Comparison of ENCODE assay signal across 16 cellular contexts in the genomic region with DNA sequence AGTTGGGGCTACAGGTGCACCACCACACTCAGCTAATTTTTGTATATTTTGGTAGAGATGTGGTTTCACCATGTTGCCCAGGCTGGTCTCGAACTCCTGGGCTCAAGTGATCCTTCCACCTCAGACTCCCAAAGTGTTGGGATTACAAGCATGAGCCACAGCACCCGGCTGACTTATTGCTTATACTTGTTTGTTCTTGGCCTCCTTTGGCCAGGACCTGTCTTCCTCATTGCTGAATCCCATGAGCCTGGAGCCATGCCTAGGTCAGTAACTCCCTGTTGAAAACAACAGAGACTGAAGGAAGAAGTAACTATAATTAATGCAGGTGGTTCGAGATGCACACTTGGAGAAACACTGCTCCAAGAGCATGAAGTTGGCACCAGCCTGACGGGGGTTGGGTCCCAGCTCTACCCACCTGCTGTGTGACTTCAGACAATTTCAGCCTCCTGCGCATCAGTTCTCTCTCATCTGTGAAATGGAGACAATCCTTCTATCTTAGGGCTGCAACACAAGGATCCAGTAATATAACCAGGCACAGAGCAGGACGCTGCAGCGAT. TPM values are rescaled to one million over a fixed set of nuclear protein-coding genes. Genes with fewer than 3 reads are reported as not detected.
DNase-seq lines count a peak whose midpoint lies in the region; ATAC-seq, FAIRE-seq and TF ChIP-seq lines count a peak whose summit lies in the region.
"Had no signal": no experiment of that assay in that cellular context is flagged by ENCODE, and none has a peak within 500 bp of the region (broad histone marks: within the 10 kb centered on the region; RNA-seq: fewer than 3 reads in every experiment).

No MANE protein-coding gene starts in this region.

- ATAC-seq in activated CD8-positive, alpha-beta T cell treated with anti-CD3 and anti-CD28 coated beads, Interleukin-2, amount 10 ng/mL, durations not matched to agents 7 days and 5 days: no peak
- ATAC-seq in activated CD8-positive, alpha-beta T cell treated with anti-CD3 and anti-CD28 coated beads for 36 hours: no peak
- ATAC-seq in HG02588 (IDR thresholded peaks at IDR 0.05; ENCODE audit: unreplicated experiment): no peak
- ATAC-seq: naive thymus-derived CD4-positive, alpha-beta T cell had no signal

- H3K9ac ChIP-seq in keratinocyte (ENCODE audit: control insufficient read depth, extremely low read depth, insufficient read depth, low read length): no peak overlapping the region

- TF ChIP-seq CTCF in activated CD8-positive, alpha-beta T cell treated with anti-CD3 and anti-CD28 coated beads for 36 hours (IDR thresholded peaks at IDR 0.05): no peak
- TF ChIP-seq CTCF in keratinocyte (optimal IDR thresholded peaks at IDR 0.05 in 1 of 3, IDR thresholded peaks at IDR 0.05 in 1 of 3, conservative IDR thresholded peaks at IDR 0.05 in 1 of 3; ENCODE audit: extremely low read depth in 1 of 3, insufficient read depth in 2 of 3, low read length in 3 of 3) (no peak), transverse colon (IDR thresholded peaks at IDR 0.05) (no peak)

- peaks cover 55% of the 10 kb centered on the region for H3K27me3 Mint-ChIP-seq in activated CD8-positive, alpha-beta T cell treated with anti-CD3 and anti-CD28 coated beads, Interleukin-2, amount 10 ng/mL, durations not matched to agents 7 days and 5 days (ENCODE audit: low read depth)
- peaks cover 54% of the 10 kb centered on the region for H3K27me3 Mint-ChIP-seq in activated CD8-positive, alpha-beta T cell treated with anti-CD3 and anti-CD28 coated beads for 36 hours
- H3K27me3 Mint-ChIP-seq in activated T-helper 1 cell treated with anti-CD3 and anti-CD28 coated beads, Interleukin-12 subunit alpha, Interleukin-12 subunit beta, Interleukin-2, Interleukin-4 antibody, amounts not matched to agents 30 ng/mL and 10 ng/mL and 1 ng/mL, durations not matched to agents 14 hours and 24 hours and 36 hours (ENCODE audit: insufficient read depth): peaks cover 9% of the 10 kb centered on the region

- no peaks in the 10 kb centered on the region for H3K9me1 ChIP-seq in keratinocyte (ENCODE audit: control insufficient read depth, extremely low read depth, insufficient read depth, low read length)

- dilution Hi-C loops in keratinocyte (cut with MboI; ENCODE audit: extremely low pct_ligation_motif_present, low sequenced_read_pairs): loop anchor here (25.0 kb wide), 2 partner anchors 150 to 550 kb away; no protein-coding TSS in a partner anchor

- peak overlapping the region; percentile 27 for H3K4me2 ChIP-seq in keratinocyte (ENCODE audit: control insufficient read depth, extremely low read depth, insufficient read depth, low read depth, low read length)
- H3K4me2 ChIP-seq: PC-9 had no signal

- no peaks in the 10 kb centered on the region for H3K79me2 ChIP-seq in keratinocyte (ENCODE audit: control insufficient read depth, insufficient read depth, low read length)

- peaks cover 21% of the 10 kb centered on the region for H3K27me3 ChIP-seq in keratinocyte (ENCODE audit: control insufficient read depth, extremely low read depth, insufficient read depth, low read length)
- H3K27me3 ChIP-seq in transverse colon: peaks cover 11% of the 10 kb centered on the region

- no peak for FAIRE-seq in keratinocyte (lab: Jason Lieb, UNC)
- FAIRE-seq: HTR-8/SVneo had no signal

- no peak for DNase-seq in activated CD8-positive, alpha-beta T cell treated with anti-CD3 and anti-CD28 coated beads, Interleukin-2, amount 10 ng/mL, durations not matched to agents 7 days and 5 days
- no peak for DNase-seq in activated CD8-positive, alpha-beta T cell treated with anti-CD3 and anti-CD28 coated beads for 36 hours
- DNase-seq in activated T-helper 1 cell treated with anti-CD3 and anti-CD28 coated beads, Interleukin-12 subunit alpha, Interleukin-12 subunit beta, Interleukin-2, Interleukin-4 antibody, amounts not matched to agents 30 ng/mL and 10 ng/mL and 1 ng/mL, durations not matched to agents 14 hours and 24 hours and 36 hours (ENCODE audit: low spot score): no peak
- DNase-seq in keratinocyte (ENCODE audit: low read depth, low spot score) (no peak), transverse colon (peak; percentile 46), 8988T (no peak), NCI-H2171 (lab: John Stamatoyannopoulos, UW) (no peak)
- DNase-seq: activated gamma-delta T cell treated with Interleukin-2 at 50 U/mL for 16 hours; CD4-positive, CD25-positive, alpha-beta regulatory T cell; naive thymus-derived CD4-positive, alpha-beta T cell; NCI-H1694 treated with DMSO at 0.1 percent for 48 hours; NCI-H526 treated with DMSO at 0.1 percent for 48 hours had no signal

- intact Hi-C loops in activated CD8-positive, alpha-beta T cell treated with anti-CD3 and anti-CD28 coated beads for 36 hours (cut with micrococcal nuclease): no loop called here
- intact Hi-C loops in activated T-helper 1 cell treated with anti-CD3 and anti-CD28 coated beads, Interleukin-12 subunit alpha, Interleukin-12 subunit beta, Interleukin-2, Interleukin-4 antibody, amounts not matched to agents 30 ng/mL and 10 ng/mL and 1 ng/mL, durations not matched to agents 14 hours and 24 hours and 36 hours (cut with micrococcal nuclease): no loop called here
- intact Hi-C loops in transverse colon (cut with DNase I; ENCODE audit: low total_unique reads): loop anchor here (2.0 to 10.0 kb wide), 3 partner anchors 41 to 227 kb away; partner anchors contain the start of gene HES1

- 47 to 54% methylated on average over 2 to 7 of the region's 7 CpGs for WGBS in transverse colon (ENCODE audit: low coverage in 1 of 2), 2 donors

- no peaks in the 10 kb centered on the region for H3K36me3 Mint-ChIP-seq in activated CD8-positive, alpha-beta T cell treated with anti-CD3 and anti-CD28 coated beads, Interleukin-2, amount 10 ng/mL, durations not matched to agents 7 days and 5 days (ENCODE audit: low read depth)
- H3K36me3 Mint-ChIP-seq in activated CD8-positive, alpha-beta T cell treated with anti-CD3 and anti-CD28 coated beads for 36 hours (ENCODE audit: low read depth): no peaks in the 10 kb centered on the region
- H3K36me3 Mint-ChIP-seq in activated T-helper 1 cell treated with anti-CD3 and anti-CD28 coated beads, Interleukin-12 subunit alpha, Interleukin-12 subunit beta, Interleukin-2, Interleukin-4 antibody, amounts not matched to agents 30 ng/mL and 10 ng/mL and 1 ng/mL, durations not matched to agents 14 hours and 24 hours and 36 hours (ENCODE audit: low read depth): peaks cover 2% of the 10 kb centered on the region
- H3K36me3 Mint-ChIP-seq: CD4-positive, CD25-positive, alpha-beta regulatory T cell had no signal

- no peaks in the 10 kb centered on the region for H4K20me1 ChIP-seq in keratinocyte (ENCODE audit: control insufficient read depth, extremely low read depth, insufficient read depth, low read length)

- no peak overlapping the region for H3K27ac ChIP-seq in keratinocyte (ENCODE audit: control insufficient read depth, insufficient read depth, low read length)
- peak overlapping the region; percentile 2 to 91 (median 73) for H3K27ac ChIP-seq in transverse colon
- H3K27ac ChIP-seq: PC-9 had no signal

- H3K4me1 Mint-ChIP-seq in activated CD8-positive, alpha-beta T cell treated with anti-CD3 and anti-CD28 coated beads, Interleukin-2, amount 10 ng/mL, durations not matched to agents 7 days and 5 days (ENCODE audit: low read depth): peaks cover 58% of the 10 kb centered on the region
- H3K4me1 Mint-ChIP-seq in activated CD8-positive, alpha-beta T cell treated with anti-CD3 and anti-CD28 coated beads for 36 hours (ENCODE audit: low read depth): peaks cover 22% of the 10 kb centered on the region
- H3K4me1 Mint-ChIP-seq in activated T-helper 1 cell treated with anti-CD3 and anti-CD28 coated beads, Interleukin-12 subunit alpha, Interleukin-12 subunit beta, Interleukin-2, Interleukin-4 antibody, amounts not matched to agents 30 ng/mL and 10 ng/mL and 1 ng/mL, durations not matched to agents 14 hours and 24 hours and 36 hours (ENCODE audit: low read depth): peaks cover 73% of the 10 kb centered on the region

- H3K9me3 Mint-ChIP-seq in activated CD8-positive, alpha-beta T cell treated with anti-CD3 and anti-CD28 coated beads, Interleukin-2, amount 10 ng/mL, durations not matched to agents 7 days and 5 days (ENCODE audit: insufficient read depth): no peaks in the 10 kb centered on the region
- H3K9me3 Mint-ChIP-seq in activated CD8-positive, alpha-beta T cell treated with anti-CD3 and anti-CD28 coated beads for 36 hours: no peaks in the 10 kb centered on the region
- no peaks in the 10 kb centered on the region for H3K9me3 Mint-ChIP-seq in activated T-helper 1 cell treated with anti-CD3 and anti-CD28 coated beads, Interleukin-12 subunit alpha, Interleukin-12 subunit beta, Interleukin-2, Interleukin-4 antibody, amounts not matched to agents 30 ng/mL and 10 ng/mL and 1 ng/mL, durations not matched to agents 14 hours and 24 hours and 36 hours

- CTCF ChIA-PET in activated CD8-positive, alpha-beta T cell treated with anti-CD3 and anti-CD28 coated beads, Interleukin-2, amount 10 ng/mL, durations not matched to agents 7 days and 5 days (lab: Charles Lee): no interaction called here
- CTCF ChIA-PET in activated CD8-positive, alpha-beta T cell treated with anti-CD3 and anti-CD28 coated beads for 36 hours (lab: Charles Lee): interaction anchor here (1.4 to 5.3 kb wide), 2 partner anchors 32 to 530 kb away, joined by 5 to 94 read pairs; no protein-coding TSS in a partner anchor

- POLR2A ChIA-PET in activated CD8-positive, alpha-beta T cell treated with anti-CD3 and anti-CD28 coated beads, Interleukin-2, amount 10 ng/mL, durations not matched to agents 7 days and 5 days (lab: Charles Lee): no interaction called here
- POLR2A ChIA-PET in activated CD8-positive, alpha-beta T cell treated with anti-CD3 and anti-CD28 coated beads for 36 hours (lab: Charles Lee): no interaction called here

- H3K9me3 ChIP-seq in keratinocyte (ENCODE audit: control insufficient read depth, low read depth, low read length): no peaks in the 10 kb centered on the region
- no peaks in the 10 kb centered on the region for H3K9me3 ChIP-seq in transverse colon

- H3K36me3 ChIP-seq in keratinocyte (ENCODE audit: control insufficient read depth in 2 of 2, extremely low read depth in 1 of 2, insufficient read depth in 2 of 2, low read length in 2 of 2) (no peaks in the 10 kb centered on the region), transverse colon (no peaks in the 10 kb centered on the region)

- no peak for TF ChIP-seq POLR2A in transverse colon (IDR thresholded peaks at IDR 0.05)

- H3K4me1 ChIP-seq in keratinocyte (ENCODE audit: control insufficient read depth, extremely low read depth, insufficient read depth, low read length): peaks cover 37% of the 10 kb centered on the region
- H3K4me1 ChIP-seq in transverse colon: peaks cover 4 to 28% (median 21%) of the 10 kb centered on the region in 4 donors

- H2AFZ ChIP-seq in keratinocyte (ENCODE audit: control insufficient read depth, low read length): no peak overlapping the region
- H2AFZ ChIP-seq: PC-9 had no signal

- TF ChIP-seq EP300 in transverse colon (IDR thresholded peaks at IDR 0.05; ENCODE audit: low read depth): no peak

- H3K4me3 ChIP-seq in keratinocyte (ENCODE audit: control insufficient read depth in 2 of 3, extremely low read depth in 1 of 3, insufficient read depth in 2 of 3, low read depth in 1 of 3, low read length in 3 of 3) (no peak overlapping the region), transverse colon (no peak overlapping the region)
- H3K4me3 ChIP-seq: PC-9 had no signal

- H3K4me3 Mint-ChIP-seq in activated CD8-positive, alpha-beta T cell treated with anti-CD3 and anti-CD28 coated beads, Interleukin-2, amount 10 ng/mL, durations not matched to agents 7 days and 5 days: no peak overlapping the region
- no peak overlapping the region for H3K4me3 Mint-ChIP-seq in activated CD8-positive, alpha-beta T cell treated with anti-CD3 and anti-CD28 coated beads for 36 hours
- peak overlapping the region; percentile 32 for H3K4me3 Mint-ChIP-seq in activated T-helper 1 cell treated with anti-CD3 and anti-CD28 coated beads, Interleukin-12 subunit alpha, Interleukin-12 subunit beta, Interleukin-2, Interleukin-4 antibody, amounts not matched to agents 30 ng/mL and 10 ng/mL and 1 ng/mL, durations not matched to agents 14 hours and 24 hours and 36 hours

- in situ Hi-C loops in transverse colon (cut with MboI; ENCODE audit: low pct_ligation_motif_present in 1 of 4, low pct_unique_long_range_greater_than_20kb in 1 of 4, low sequenced_read_pairs in 3 of 4): loop anchor here (5.0 to 25.0 kb wide), 5 partner anchors 175 to 650 kb away; partner anchors contain the start of gene HES1 (in 1 of the 4)

- peak overlapping the region; percentile 4 for H3K27ac Mint-ChIP-seq in activated CD8-positive, alpha-beta T cell treated with anti-CD3 and anti-CD28 coated beads, Interleukin-2, amount 10 ng/mL, durations not matched to agents 7 days and 5 days
- H3K27ac Mint-ChIP-seq in activated CD8-positive, alpha-beta T cell treated with anti-CD3 and anti-CD28 coated beads for 36 hours: no peak overlapping the region
- H3K27ac Mint-ChIP-seq in activated T-helper 1 cell treated with anti-CD3 and anti-CD28 coated beads, Interleukin-12 subunit alpha, Interleukin-12 subunit beta, Interleukin-2, Interleukin-4 antibody, amounts not matched to agents 30 ng/mL and 10 ng/mL and 1 ng/mL, durations not matched to agents 14 hours and 24 hours and 36 hours: no peak overlapping the region

RNA-seq across cellular contexts. Expression of gene CPN2, which starts 38.9 kb away (rescaled TPM):
- not detected for total RNA-seq in activated CD8-positive, alpha-beta T cell treated with anti-CD3 and anti-CD28 coated beads, Interleukin-2, amount 10 ng/mL, durations not matched to agents 7 days and 5 days
- not detected for total RNA-seq in activated CD8-positive, alpha-beta T cell treated with anti-CD3 and anti-CD28 coated beads for 36 hours
- total RNA-seq in activated T-helper 1 cell treated with anti-CD3 and anti-CD28 coated beads, Interleukin-12 subunit alpha, Interleukin-12 subunit beta, Interleukin-2, Interleukin-4 antibody, amounts not matched to agents 30 ng/mL and 10 ng/mL and 1 ng/mL, durations not matched to agents 14 hours and 24 hours and 36 hours: not detected in 2 replicates
- not detected in 3 replicates for polyA plus RNA-seq in keratinocyte
- polyA plus RNA-seq in keratinocyte (2011; ENCODE audit: low read depth): not detected
- polyA plus RNA-seq in keratinocyte (2011; cell fraction: cytosol; rRNA removed): not detected in 2 replicates
- not detected in 2 replicates for polyA plus RNA-seq in keratinocyte (2011; cell fraction: nucleus; rRNA removed)
- polyA plus RNA-seq in keratinocyte (2012; ENCODE audit: low replicate concordance): not detected in 2 replicates
- not detected in 3 replicates for polyA minus RNA-seq in keratinocyte
- polyA minus RNA-seq in keratinocyte (2011; cell fraction: cytosol; rRNA and poly(A)+ RNA removed): not detected
- not detected in 2 replicates for polyA minus RNA-seq in keratinocyte (2011; cell fraction: nucleus; rRNA and poly(A)+ RNA removed)
- under 1 TPM in 1 of 4 donors, not detected in 3; 0.14 TPM for total RNA-seq in transverse colon
- total RNA-seq: CD4-positive, CD25-positive, alpha-beta regulatory T cell; fibroblast of villous mesenchyme; naive thymus-derived CD4-positive, alpha-beta T cell; PC-9 had no signal
- polyA plus RNA-seq: CD4-positive, CD25-positive, alpha-beta regulatory T cell; naive thymus-derived CD4-positive, alpha-beta T cell had no signal

RNA-seq across cellular contexts. Expression of gene LRRC15, which starts 57.3 kb away (rescaled TPM):
- total RNA-seq in activated CD8-positive, alpha-beta T cell treated with anti-CD3 and anti-CD28 coated beads, Interleukin-2, amount 10 ng/mL, durations not matched to agents 7 days and 5 days: not detected
- not detected for total RNA-seq in activated CD8-positive, alpha-beta T cell treated with anti-CD3 and anti-CD28 coated beads for 36 hours
- not detected in 2 replicates for total RNA-seq in activated T-helper 1 cell treated with anti-CD3 and anti-CD28 coated beads, Interleukin-12 subunit alpha, Interleukin-12 subunit beta, Interleukin-2, Interleukin-4 antibody, amounts not matched to agents 30 ng/mL and 10 ng/mL and 1 ng/mL, durations not matched to agents 14 hours and 24 hours and 36 hours
- polyA plus RNA-seq in keratinocyte: not detected in 3 replicates
- polyA plus RNA-seq in keratinocyte (2011; ENCODE audit: low read depth): not detected
- not detected in 2 replicates for polyA plus RNA-seq in keratinocyte (2011; cell fraction: cytosol; rRNA removed)
- polyA plus RNA-seq in keratinocyte (2011; cell fraction: nucleus; rRNA removed): not detected in 2 replicates
- not detected in 2 replicates for polyA plus RNA-seq in keratinocyte (2012; ENCODE audit: low replicate concordance)
- not detected in 3 replicates for polyA minus RNA-seq in keratinocyte
- not detected for polyA minus RNA-seq in keratinocyte (2011; cell fraction: cytosol; rRNA and poly(A)+ RNA removed)
- not detected in 2 replicates for polyA minus RNA-seq in keratinocyte (2011; cell fraction: nucleus; rRNA and poly(A)+ RNA removed)
- total RNA-seq in transverse colon: under 1 TPM in 2 of 4 donors, not detected in 2; 0.14 to 0.32 TPM
- total RNA-seq: CD4-positive, CD25-positive, alpha-beta regulatory T cell; naive thymus-derived CD4-positive, alpha-beta T cell; PC-9 had no signal
- polyA plus RNA-seq: CD4-positive, CD25-positive, alpha-beta regulatory T cell; naive thymus-derived CD4-positive, alpha-beta T cell had no signal
